8 cellular contexts compared by ENCODE assay signal in genomic region chr5:149035282-149035882, GRCh38. TPM values are rescaled to one million over a fixed set of nuclear protein-coding genes. Genes with fewer than 3 reads are reported as not detected.
A peak's percentile ranks its signal among the peaks of the same experiment; 100 is the strongest.
DNase-seq lines count a peak whose midpoint lies in the region; ATAC-seq, FAIRE-seq and TF ChIP-seq lines count a peak whose summit lies in the region.

No MANE protein-coding gene starts in this region.

- no peaks in the 10 kb centered on the region for H3K9me3 ChIP-seq in right cardiac atrium (ENCODE audit: control insufficient read depth, low read length)
- H3K9me3 ChIP-seq in gastrocnemius medialis, result no peaks in the 10 kb centered on the region

- H3K27me3 ChIP-seq in right cardiac atrium (ENCODE audit: control insufficient read depth, insufficient read depth), result no peaks in the 10 kb centered on the region
- H3K27me3 ChIP-seq in gastrocnemius medialis, result no peaks in the 10 kb centered on the region

- DNase-seq in GM12892 (ENCODE audit: insufficient read length) (no peak), NCI-H146 (lab: John Stamatoyannopoulos, UW) (peak; percentile 5), amniotic stem cell (lab: John Stamatoyannopoulos, UW) (peak; percentile 61), right cardiac atrium (peak; percentile 72 to 89 (median 84)), gastrocnemius medialis (peak; percentile 38 to 64)
- peak; percentile 41 for DNase-seq in T-helper 2 cell treated with Interferon-gamma antibody and Interleukin-4, amounts not matched to agents 5 μg/mL and 100 μg/mL, for 36 hours (ENCODE audit: low spot score)

- no peak overlapping the region for H3K4me3 ChIP-seq in right cardiac atrium (ENCODE audit: low read length)
- H3K4me3 ChIP-seq in gastrocnemius medialis, result no peak overlapping the region

- in situ Hi-C loops in gastrocnemius medialis (cut with MboI; ENCODE audit: low sequenced_read_pairs in 4 of 4), result loop anchor here (5.0 to 25.0 kb wide), 3 partner anchors 298 to 598 kb away; no protein-coding TSS in a partner anchor

- peak; percentile 76 to 92 (median 81) for TF ChIP-seq CTCF in gastrocnemius medialis (IDR thresholded peaks at IDR 0.05 in 4 of 5, conservative IDR thresholded peaks at IDR 0.05 in 1 of 5)

- no peaks in the 10 kb centered on the region for H3K4me1 ChIP-seq in right cardiac atrium (ENCODE audit: control insufficient read depth, insufficient read depth, low read length)
- peaks cover 0 to 9% of the 10 kb centered on the region in 2 donors for H3K4me1 ChIP-seq in gastrocnemius medialis

- intact Hi-C loops in right cardiac atrium (cut with DNase I), result loop anchor here (2.0 to 10.0 kb wide), 6 partner anchors 69 to 591 kb away; no protein-coding TSS in a partner anchor
- intact Hi-C loops in gastrocnemius medialis (cut with DNase I; ENCODE audit: low total_unique reads), result loop anchor here (1.0 to 10.0 kb wide), 5 partner anchors 79 to 591 kb away; no protein-coding TSS in a partner anchor

- TF ChIP-seq POLR2A in GM12892 (IDR thresholded peaks at IDR 0.05; ENCODE audit: low read depth, low read length) (no peak), gastrocnemius medialis (IDR thresholded peaks at IDR 0.05) (no peak)

- peak; percentile 88 for FAIRE-seq in GM12892 (lab: Jason Lieb, UNC)

- peaks cover 20% of the 10 kb centered on the region for H3K4me1 Mint-ChIP-seq in T-helper 2 cell treated with Interferon-gamma antibody and Interleukin-4, amounts not matched to agents 5 μg/mL and 100 μg/mL, for 36 hours (ENCODE audit: low read depth)

- ATAC-seq in HG02623 (IDR thresholded peaks at IDR 0.05; ENCODE audit: unreplicated experiment) (peak; percentile 78), right cardiac atrium (peak; percentile 89 to 90), gastrocnemius medialis (peak; percentile 73 to 88), HG03097 (IDR thresholded peaks at IDR 0.05; ENCODE audit: low FRiP score, unreplicated experiment) (no peak)

- H3K27ac Mint-ChIP-seq in T-helper 2 cell treated with Interferon-gamma antibody and Interleukin-4, amounts not matched to agents 5 μg/mL and 100 μg/mL, for 36 hours, result no peak overlapping the region

- H3K27ac ChIP-seq in right cardiac atrium (ENCODE audit: low read length), result no peak overlapping the region
- no peak overlapping the region for H3K27ac ChIP-seq in gastrocnemius medialis

- H3K9me3 Mint-ChIP-seq in T-helper 2 cell treated with Interferon-gamma antibody and Interleukin-4, amounts not matched to agents 5 μg/mL and 100 μg/mL, for 36 hours, result no peaks in the 10 kb centered on the region

- H3K36me3 Mint-ChIP-seq in T-helper 2 cell treated with Interferon-gamma antibody and Interleukin-4, amounts not matched to agents 5 μg/mL and 100 μg/mL, for 36 hours (ENCODE audit: low read depth), result no peaks in the 10 kb centered on the region

- H3K36me3 ChIP-seq in gastrocnemius medialis, result no peaks in the 10 kb centered on the region

- H3K4me3 Mint-ChIP-seq in T-helper 2 cell treated with Interferon-gamma antibody and Interleukin-4, amounts not matched to agents 5 μg/mL and 100 μg/mL, for 36 hours, result no peak overlapping the region

- 27% methylated on average over 9 of the region's 9 CpGs for WGBS in right cardiac atrium

- H3K27me3 Mint-ChIP-seq in T-helper 2 cell treated with Interferon-gamma antibody and Interleukin-4, amounts not matched to agents 5 μg/mL and 100 μg/mL, for 36 hours (ENCODE audit: low read depth), result no peaks in the 10 kb centered on the region

RNA-seq across cellular contexts. Expression of gene SH3TC2, which starts 27.5 kb away (rescaled TPM):
- not detected for polyA plus RNA-seq in GM12892 (2012; ENCODE audit: missing spikeins)
- 10 to 100 TPM in 3 of 4 donors, 1 to 10 TPM in 1; 6.7 to 17.9 (median 14.7) TPM for total RNA-seq in right cardiac atrium
- polyA plus RNA-seq in right cardiac atrium, result 4.9 TPM
- under 1 TPM in 3 of 4 donors, not detected in 1; 0.10 to 0.41 (median 0.20) TPM for total RNA-seq in gastrocnemius medialis

Comparison
In these comparisons a context has a peak if more than half of its experiments do, and no peak if none do; other contexts are left out.
1. RNA of gene SH3TC2, which starts 27.5 kb away (total RNA-seq): 6.7 to 17.9 TPM in right cardiac atrium; 0.10 to 0.41 TPM in gastrocnemius medialis; every median in the first group is over 4 times any median in the second.